In genomic region chr16:31073823-31074072, GRCh38 we compare ENCODE assay signal across 8 cellular contexts. TPM values are rescaled to one million over a fixed set of nuclear protein-coding genes. Genes with fewer than 3 reads are reported as not detected.
DNase-seq lines count a peak whose midpoint lies in the region; ATAC-seq and TF ChIP-seq lines count a peak whose summit lies in the region.

No MANE protein-coding gene starts in this region.

- H3K4me3 Mint-ChIP-seq in CD8-positive, alpha-beta memory T cell, result peak overlapping the region; percentile 87 to 97 (median 90)
- H3K4me3 Mint-ChIP-seq in MCF 10A (ENCODE audit: unreplicated experiment) (peak overlapping the region; percentile 97), naive B cell (peak overlapping the region; percentile 90 to 99 (median 96))

- intact Hi-C loops in MCF 10A (cut with micrococcal nuclease), result loop anchor here (1.0 to 2.0 kb wide), 6 partner anchors 21 to 88 kb away; partner anchors contain the start of genes HSD3B7, STX4 and VKORC1

- H3K27ac ChIP-seq in CD8-positive, alpha-beta memory T cell (ENCODE audit: low read depth, low read length), result peak overlapping the region; percentile 89

- POLR2A ChIA-PET in CD8-positive, alpha-beta memory T cell (lab: Charles Lee), result interaction anchor here (0.6 to 2.4 kb wide), 13 partner anchors 10 to 386 kb away, joined by 3 to 37 read pairs (median 6); partner anchors contain the start of genes ARMC5, FUS, KAT8 and PYCARD
- POLR2A ChIA-PET in MCF 10A (lab: Yijun Ruan, JAX), result interaction anchor here (0.6 to 5.5 kb wide), 34 partner anchors 10 to 423 kb away, joined by 3 to 78 read pairs (median 6); partner anchors contain the start of genes ARMC5, FUS, HSD3B7 and KAT8

- peaks cover 24% of the 10 kb centered on the region for H3K4me1 ChIP-seq in CD8-positive, alpha-beta memory T cell (ENCODE audit: insufficient read depth, low read length)

- no peaks in the 10 kb centered on the region for H3K9me3 ChIP-seq in CD8-positive, alpha-beta memory T cell (ENCODE audit: low read length)

- DNase-seq in CD8-positive, alpha-beta memory T cell, result peak in 1 of 5 donors; percentile 82
- DNase-seq in MCF 10A (ENCODE audit: unreplicated experiment), result no peak
- no peak for DNase-seq in naive B cell
- DNase-seq in MV-4-11 (lab: John Stamatoyannopoulos, UW), result no peak
- no peak for DNase-seq in NCI-H1092 treated with DMSO at 0.1 percent for 48 hours (lab: John Stamatoyannopoulos, UW)

- peak overlapping the region; percentile 100 for H3K4me3 ChIP-seq in CD8-positive, alpha-beta memory T cell (ENCODE audit: low read length)

- peaks cover 0 to 53% (median 0%) of the 10 kb centered on the region in 3 donors for H3K36me3 Mint-ChIP-seq in CD8-positive, alpha-beta memory T cell
- H3K36me3 Mint-ChIP-seq in MCF 10A (ENCODE audit: insufficient read depth, unreplicated experiment), result peaks cover 24% of the 10 kb centered on the region
- peaks cover 0 to 10% of the 10 kb centered on the region in 2 donors for H3K36me3 Mint-ChIP-seq in naive B cell

- H3K27me3 ChIP-seq in CD8-positive, alpha-beta memory T cell (ENCODE audit: insufficient read depth, low read length, poor library complexity, severe bottlenecking), result no peaks in the 10 kb centered on the region

- ATAC-seq in HG03520 (IDR thresholded peaks at IDR 0.05; ENCODE audit: unreplicated experiment) (peak; percentile 8), naive B cell (ENCODE audit: low read depth in 2 of 2) (peak; percentile 15 to 23), GM21423 (IDR thresholded peaks at IDR 0.05; ENCODE audit: unreplicated experiment) (no peak), HG02885 (IDR thresholded peaks at IDR 0.05; ENCODE audit: poor library complexity, unreplicated experiment) (no peak)

- no peaks in the 10 kb centered on the region for H3K9me3 Mint-ChIP-seq in CD8-positive, alpha-beta memory T cell
- H3K9me3 Mint-ChIP-seq in MCF 10A (ENCODE audit: unreplicated experiment) (no peaks in the 10 kb centered on the region), naive B cell (no peaks in the 10 kb centered on the region)

- H3K36me3 ChIP-seq in CD8-positive, alpha-beta memory T cell (ENCODE audit: insufficient read depth, low read length), result peaks cover 20% of the 10 kb centered on the region

- CTCF ChIA-PET in CD8-positive, alpha-beta memory T cell (lab: Charles Lee), result interaction anchor here (0.8 to 2.2 kb wide), 14 partner anchors 9 to 387 kb away, joined by 3 to 9 read pairs (median 4); partner anchors contain the start of genes ARMC5, HSD3B7, KAT8 and PRSS36
- CTCF ChIA-PET in MCF 10A (lab: Yijun Ruan, JAX), result interaction anchor here (0.6 to 2.0 kb wide), 6 partner anchors 68 to 424 kb away, joined by 3 to 8 read pairs (median 4); partner anchors contain the start of gene HSD3B7

- no peak for TF ChIP-seq CTCF in MCF 10A (IDR thresholded peaks at IDR 0.05; ENCODE audit: unreplicated experiment)

- H3K4me1 Mint-ChIP-seq in CD8-positive, alpha-beta memory T cell, result peaks cover 40 to 55% (median 45%) of the 10 kb centered on the region in 3 donors
- H3K4me1 Mint-ChIP-seq in MCF 10A (ENCODE audit: insufficient read depth, unreplicated experiment), result peaks cover 27% of the 10 kb centered on the region
- H3K4me1 Mint-ChIP-seq in naive B cell, result peaks cover 25 to 54% (median 53%) of the 10 kb centered on the region in 3 donors

- no TSS peak for BruUV-seq in MCF 10A (replicated peaks; lab: Mats Ljungman, UMichigan)

- H3K27ac Mint-ChIP-seq in CD8-positive, alpha-beta memory T cell, result peak overlapping the region; percentile 89 to 100 (median 98)
- H3K27ac Mint-ChIP-seq in MCF 10A (ENCODE audit: low read depth, unreplicated experiment) (peak overlapping the region; percentile 97), naive B cell (peak overlapping the region; percentile 87 to 99 (median 98))

- peaks cover 0 to 3% of the 10 kb centered on the region in 2 donors for H3K27me3 Mint-ChIP-seq in CD8-positive, alpha-beta memory T cell
- no peaks in the 10 kb centered on the region for H3K27me3 Mint-ChIP-seq in MCF 10A (ENCODE audit: insufficient read depth, unreplicated experiment)
- no peaks in the 10 kb centered on the region for H3K27me3 Mint-ChIP-seq in naive B cell

RNA-seq across cellular contexts. Expression of gene ZNF668, which starts 0.3 kb away (rescaled TPM):
- total RNA-seq in CD8-positive, alpha-beta memory T cell, result 10 to 100 TPM; 15.9 to 20.5 TPM
- polyA plus RNA-seq in CD8-positive, alpha-beta memory T cell, result 8.7 TPM
- total RNA-seq in MCF 10A (2022), result 11.9 and 15.1 TPM in 2 replicates
- polyA plus RNA-seq in naive B cell (ENCODE audit: low read depth in 6 of 6), result 1 to 10 TPM; 3.8 to 7.5 (median 5.9) TPM

RNA-seq across cellular contexts. Expression of gene ZNF646, which starts 0.5 kb away (rescaled TPM):
- total RNA-seq in CD8-positive, alpha-beta memory T cell, result 10 to 100 TPM; 23.4 to 25.9 TPM
- polyA plus RNA-seq in CD8-positive, alpha-beta memory T cell, result 9.3 TPM
- 12.6 and 15.2 TPM in 2 replicates for total RNA-seq in MCF 10A (2022)
- 10 to 100 TPM in 1 of 6 donors, 1 to 10 TPM in 5; 3.6 to 13.5 (median 6.1) TPM for polyA plus RNA-seq in naive B cell (ENCODE audit: low read depth in 6 of 6)

RNA-seq across cellular contexts. Expression of gene PRSS53, which starts 15.0 kb away (rescaled TPM):
- 1 to 10 TPM; 3.3 to 4.6 TPM for total RNA-seq in CD8-positive, alpha-beta memory T cell
- polyA plus RNA-seq in CD8-positive, alpha-beta memory T cell, result 0.59 TPM
- 4.4 and 5.5 TPM in 2 replicates for total RNA-seq in MCF 10A (2022)
- polyA plus RNA-seq in naive B cell (ENCODE audit: low read depth in 6 of 6), result under 1 TPM in 4 of 6 donors, not detected in 2; 0.19 to 0.77 (median 0.50) TPM

RNA-seq across cellular contexts. Expression of gene VKORC1, which starts 20.8 kb away (rescaled TPM):
- total RNA-seq in CD8-positive, alpha-beta memory T cell, result 10 to 100 TPM; 66.0 to 74.3 TPM
- polyA plus RNA-seq in CD8-positive, alpha-beta memory T cell, result 124 TPM
- 64.7 and 66.3 TPM in 2 replicates for total RNA-seq in MCF 10A (2022)
- 10 to 100 TPM; 61.9 to 77.4 (median 66.6) TPM for polyA plus RNA-seq in naive B cell (ENCODE audit: low read depth in 6 of 6)

RNA-seq across cellular contexts. Expression of gene BCKDK, which starts 34.4 kb away (rescaled TPM):
- total RNA-seq in CD8-positive, alpha-beta memory T cell, result 10 to 100 TPM; 40.0 to 42.5 TPM
- polyA plus RNA-seq in CD8-positive, alpha-beta memory T cell, result 29.4 TPM
- total RNA-seq in MCF 10A (2022), result 31.7 and 41.0 TPM in 2 replicates
- 10 to 100 TPM; 23.1 to 41.2 (median 27.3) TPM for polyA plus RNA-seq in naive B cell (ENCODE audit: low read depth in 6 of 6)

Comparison
In these comparisons a context has a peak if more than half of its experiments do, and no peak if none do; other contexts are left out.
1. ATAC-seq: peak in HG03520 (single experiment) and naive B cell (2 of 2); none in GM21423 (single experiment) and HG02885 (single experiment).
2. Peak in every context shown above with its lines, with median percentiles within 50 percentile points of each other: H3K27ac Mint-ChIP-seq and H3K4me3 Mint-ChIP-seq.